ENCODE assay signal across 10 cellular contexts in genomic region chr1:81689531-81689941, GRCh38.
DNase-seq lines count a peak whose midpoint lies in the region; ATAC-seq and TF ChIP-seq lines count a peak whose summit lies in the region.
"Had no signal": no experiment of that assay in that cellular context is flagged by ENCODE, and none has a peak within 500 bp of the region (broad histone marks: within the 10 kb centered on the region; RNA-seq: fewer than 3 reads in every experiment).

No MANE protein-coding gene starts in this region.

- H3K4me3 ChIP-seq in OCI-LY3 (ENCODE audit: low read length) (no peak overlapping the region), fibroblast of mammary gland (ENCODE audit: control insufficient read depth, low read depth, low read length) (no peak overlapping the region)

- DNase-seq in EL (peak; percentile 75), fibroblast of mammary gland (ENCODE audit: low read depth) (peak; percentile 93), non-pigmented ciliary epithelial cell (ENCODE audit: low read depth) (peak; percentile 60), NCI-H774 (lab: John Stamatoyannopoulos, UW) (no peak), activated T-cell treated with anti-CD3 and anti-CD28 coated beads for 4 hours (no peak), NCI-H1694 treated with DMSO at 0.1 percent for 48 hours (lab: John Stamatoyannopoulos, UW) (no peak)
- DNase-seq: NCI-H1092, NCI-H526 had no signal

- H2AFZ ChIP-seq in OCI-LY3 (ENCODE audit: low read depth, low read length), result no peak overlapping the region

- TF ChIP-seq CTCF in OCI-LY3 (IDR thresholded peaks at IDR 0.05; ENCODE audit: low read depth, low read length) (no peak), fibroblast of mammary gland (conservative IDR thresholded peaks at IDR 0.05; ENCODE audit: control insufficient read depth, insufficient read depth, low read depth, low read length) (no peak)

- H4K20me1 ChIP-seq in OCI-LY3 (ENCODE audit: insufficient read depth, low read length), result no peaks in the 10 kb centered on the region

- no peak overlapping the region for H3K9ac ChIP-seq in OCI-LY3 (ENCODE audit: low read length)

- no peak overlapping the region for H3K27ac ChIP-seq in OCI-LY3 (ENCODE audit: low read length)

- H3K27me3 ChIP-seq in OCI-LY3 (ENCODE audit: low read depth, low read length), result no peaks in the 10 kb centered on the region

- H3K79me2 ChIP-seq in OCI-LY3 (ENCODE audit: low read length), result no peaks in the 10 kb centered on the region

- peaks cover 18% of the 10 kb centered on the region for H3K4me1 ChIP-seq in OCI-LY3 (ENCODE audit: low read length)

- peak overlapping the region; percentile 28; the same call in 1 of the 2 replicates for H3K4me2 ChIP-seq in OCI-LY3 (ENCODE audit: low read length)

- H3K9me3 ChIP-seq in OCI-LY3 (ENCODE audit: insufficient read depth, low read length), result no peaks in the 10 kb centered on the region

- no peak for ATAC-seq in HG03457 (IDR thresholded peaks at IDR 0.05; ENCODE audit: unreplicated experiment)

- no peaks in the 10 kb centered on the region for H3K36me3 ChIP-seq in OCI-LY3 (replicated peaks; ENCODE audit: low read depth, low read length)

Comparison
In these comparisons a context has a peak if more than half of its experiments do, and no peak if none do; other contexts are left out.
1. DNase-seq: peak in EL (single experiment), fibroblast of mammary gland (single experiment) and non-pigmented ciliary epithelial cell (single experiment); none in NCI-H774 (single experiment), activated T-cell treated with anti-CD3 and anti-CD28 coated beads for 4 hours (single experiment) and NCI-H1694 treated with DMSO at 0.1 percent for 48 hours (single experiment).